ENCODE assay signal across 1 cellular context in genomic region chr1:234960722-234961467, GRCh38.
TF ChIP-seq lines count a peak whose summit lies in the region.

No MANE protein-coding gene starts in this region.

TF ChIP-seq in H1, 55 proteins besides CTCF, POLR2A, EP300 and RAD21 (continued from another document):
- no peak for TF ChIP-seq CHD7 (IDR thresholded peaks at IDR 0.05; ENCODE audit: insufficient replicate concordance, low read length)
- TF ChIP-seq CHD1 (IDR thresholded peaks at IDR 0.05; ENCODE audit: low read depth, low read length) = no peak
- TF ChIP-seq BCL11A (IDR thresholded peaks at IDR 0.05; ENCODE audit: low read depth in 2 of 2, low read length in 2 of 2) = no peak
TF ChIP-seq in H1: peak in this region for 0.
